Comparison of ENCODE assay signal across 11 cellular contexts in the genomic region with DNA sequence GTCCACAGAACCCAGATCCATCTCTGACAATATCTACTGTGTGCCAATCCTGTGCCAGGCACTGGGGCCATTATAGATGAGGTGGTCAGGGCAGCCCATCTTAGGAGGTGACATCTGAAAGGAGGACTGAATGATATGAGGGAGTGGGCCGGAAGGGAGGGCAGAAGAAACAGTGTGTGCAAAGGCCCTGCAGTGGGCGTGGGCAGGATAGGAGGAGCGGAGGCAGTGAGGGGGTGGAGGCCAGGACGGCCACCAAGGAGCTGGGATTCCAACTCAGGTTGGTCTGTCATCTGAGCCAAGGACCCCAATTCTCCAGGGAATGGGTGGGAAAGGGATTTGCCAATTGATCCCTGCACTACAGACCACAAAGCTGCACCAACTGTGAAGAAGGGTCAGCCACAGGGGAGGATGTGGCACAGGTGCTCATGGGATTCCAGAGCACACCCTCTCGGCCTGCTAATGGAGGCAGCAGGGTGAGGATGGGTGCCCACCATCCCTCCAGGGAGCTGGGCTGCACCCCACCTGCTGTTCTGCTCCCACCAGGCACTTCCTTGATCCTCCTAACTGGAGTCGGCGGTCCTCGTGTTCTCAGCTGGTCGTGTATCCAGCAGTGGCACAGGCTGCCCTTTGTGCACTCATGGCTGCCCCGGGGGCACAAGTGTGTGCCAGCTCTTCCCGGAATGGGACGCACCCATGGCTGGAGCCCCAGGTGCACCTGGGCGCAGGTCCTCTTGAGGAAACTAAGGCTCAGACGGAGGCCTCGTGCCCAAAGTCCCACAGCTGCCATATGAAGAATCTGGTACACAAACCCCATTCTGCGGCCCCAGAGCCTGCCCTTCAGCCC. TPM values are rescaled to one million over a fixed set of nuclear protein-coding genes. Genes with fewer than 3 reads are reported as not detected.
DNase-seq lines count a peak whose midpoint lies in the region; ATAC-seq and TF ChIP-seq lines count a peak whose summit lies in the region.
"Had no signal": no experiment of that assay in that cellular context is flagged by ENCODE, and none has a peak within 500 bp of the region (broad histone marks: within the 10 kb centered on the region; RNA-seq: fewer than 3 reads in every experiment).

No MANE protein-coding gene starts in this region.

- peak overlapping the region; percentile 27 for H2BK12ac ChIP-seq in neuronal stem cell (ENCODE audit: low read length)

- peak overlapping the region; percentile 65 for H3K4me3 ChIP-seq in Loucy (ENCODE audit: low read length, poor library complexity, severe bottlenecking)
- H3K4me3 ChIP-seq in neuronal stem cell (ENCODE audit: low read length in 2 of 2): no peak overlapping the region

- H3K14ac ChIP-seq in neuronal stem cell (ENCODE audit: low read length): no peak overlapping the region

- H4K20me1 ChIP-seq in Loucy (ENCODE audit: insufficient read depth, low read length, poor library complexity, severe bottlenecking): peaks cover 5% of the 10 kb centered on the region

- no peaks in the 10 kb centered on the region for H3K36me3 ChIP-seq in Loucy (ENCODE audit: insufficient read depth, low read length)
- peaks cover 0 to 7% of the 10 kb centered on the region in 2 donors for H3K36me3 ChIP-seq in neuronal stem cell (replicated peaks in 1 of 2; ENCODE audit: control insufficient read depth in 2 of 2, insufficient read depth in 2 of 2, low read length in 2 of 2)

- no peaks in the 10 kb centered on the region for H3K27me3 Mint-ChIP-seq in central memory CD8-positive, alpha-beta T cell

- no peak for TF ChIP-seq CTCF in C4-2B (conservative IDR thresholded peaks at IDR 0.05)
- TF ChIP-seq CTCF in Loucy (conservative IDR thresholded peaks at IDR 0.05; ENCODE audit: low read length): no peak

- H2BK120ac ChIP-seq in neuronal stem cell (ENCODE audit: low read depth, low read length): no peak overlapping the region

- no peaks in the 10 kb centered on the region for H3K9me3 Mint-ChIP-seq in central memory CD8-positive, alpha-beta T cell

- H3K4me3 Mint-ChIP-seq in central memory CD8-positive, alpha-beta T cell: peak overlapping the region; percentile 71

- no CpG with 5 or more reads among the region's 16 CpGs for WGBS in neuronal stem cell (ENCODE audit: extremely low coverage in 2 of 2, insufficient read length in 2 of 2, insufficient replicate concordance in 1 of 2), 2 donors

- H2AK5ac ChIP-seq in neuronal stem cell (ENCODE audit: low read depth, low read length): peak overlapping the region; percentile 71

- no peaks in the 10 kb centered on the region for H3K27me3 ChIP-seq in Loucy (ENCODE audit: insufficient read depth, low read length, poor library complexity, severe bottlenecking)
- H3K27me3 ChIP-seq in neuronal stem cell (ENCODE audit: control insufficient read depth in 3 of 3, insufficient read depth in 3 of 3, low read depth in 1 of 3, low read length in 3 of 3): no peaks in the 10 kb centered on the region

- peaks cover 6% of the 10 kb centered on the region for H3F3A ChIP-seq in Loucy (ENCODE audit: low read depth)

- H3K4me2 ChIP-seq in Loucy (ENCODE audit: low read depth, low read length, poor library complexity, severe bottlenecking): peak overlapping the region; percentile 92
- no peak overlapping the region for H3K4me2 ChIP-seq in neuronal stem cell (ENCODE audit: insufficient read depth, low read length, poor library complexity, severe bottlenecking)

- peak overlapping the region; percentile 76 for H3K23ac ChIP-seq in neuronal stem cell (ENCODE audit: low read depth, low read length, poor library complexity)

- H3K9ac ChIP-seq in Loucy (ENCODE audit: low read depth, low read length, poor library complexity, severe bottlenecking) (peak overlapping the region; percentile 65), neuronal stem cell (ENCODE audit: low read depth, low read length, poor library complexity) (peak overlapping the region; percentile 27)

- H3K4me1 ChIP-seq in Loucy (ENCODE audit: insufficient read depth, low read length, poor library complexity, severe bottlenecking): peaks cover 47% of the 10 kb centered on the region
- peaks cover 40 to 41% of the 10 kb centered on the region in 2 donors for H3K4me1 ChIP-seq in neuronal stem cell (ENCODE audit: control insufficient read depth in 2 of 2, insufficient read depth in 1 of 2, low read depth in 1 of 2, low read length in 2 of 2)

- H3K4me1 Mint-ChIP-seq in central memory CD8-positive, alpha-beta T cell: peaks cover 54% of the 10 kb centered on the region

- H4K91ac ChIP-seq in neuronal stem cell (ENCODE audit: low read depth, low read length, poor library complexity): peak overlapping the region; percentile 46

- no peak overlapping the region for H2AFZ ChIP-seq in Loucy (ENCODE audit: low read length)
- H2AFZ ChIP-seq in neuronal stem cell (ENCODE audit: low read length): no peak overlapping the region

- peak overlapping the region; percentile 78 for H3K18ac ChIP-seq in neuronal stem cell (ENCODE audit: low read length)

- DNase-seq in central memory CD8-positive, alpha-beta T cell (ENCODE audit: low spot score in 2 of 2): no peak
- DNase-seq in neuronal stem cell (ENCODE audit: low spot score) (no peak), NCI-H1417 (lab: John Stamatoyannopoulos, UW) (no peak), NCI-H2196 (lab: John Stamatoyannopoulos, UW; ENCODE audit: unreplicated experiment) (no peak)
- DNase-seq: activated gamma-delta T cell, MV-4-11 had no signal

- H4K8ac ChIP-seq in neuronal stem cell (ENCODE audit: low read depth, low read length): no peak overlapping the region

- no peaks in the 10 kb centered on the region for H3K9me3 ChIP-seq in Loucy (ENCODE audit: insufficient read depth, low read depth, low read length)
- no peaks in the 10 kb centered on the region for H3K9me3 ChIP-seq in neuronal stem cell (replicated peaks in 1 of 2; ENCODE audit: control insufficient read depth in 2 of 2, insufficient read depth in 1 of 2, low read depth in 1 of 2, low read length in 2 of 2)

- peak overlapping the region; percentile 96 for H3K27ac ChIP-seq in C4-2B
- H3K27ac ChIP-seq in neuronal stem cell (replicated peaks; ENCODE audit: low read length): no peak overlapping the region
- H3K27ac ChIP-seq: VCaP had no signal

- H3K4ac ChIP-seq in neuronal stem cell (ENCODE audit: low read length): no peak overlapping the region

- H3K9me2 ChIP-seq in Loucy (replicated peaks; ENCODE audit: low read depth, low read length): no peaks in the 10 kb centered on the region

- peak overlapping the region; percentile 91 for H3K27ac Mint-ChIP-seq in central memory CD8-positive, alpha-beta T cell (ENCODE audit: low read depth)

- peaks cover 35% of the 10 kb centered on the region for H3K79me1 ChIP-seq in neuronal stem cell (ENCODE audit: low read depth, low read length)

- no peak for ATAC-seq in central memory CD8-positive, alpha-beta T cell (replicated peaks; ENCODE audit: extremely low read depth, poor library complexity, severe bottlenecking)
- ATAC-seq in HG03457 (IDR thresholded peaks at IDR 0.05; ENCODE audit: unreplicated experiment) (no peak), GM21723 (IDR thresholded peaks at IDR 0.05; ENCODE audit: unreplicated experiment) (no peak)

- H3K79me2 ChIP-seq in Loucy (ENCODE audit: insufficient read depth, low read length): peaks cover 19% of the 10 kb centered on the region

- peak overlapping the region; percentile 56 for H2BK5ac ChIP-seq in neuronal stem cell (ENCODE audit: low read length)

- H2BK15ac ChIP-seq in neuronal stem cell (ENCODE audit: low read length): peak overlapping the region; percentile 44

- H3K36me3 Mint-ChIP-seq in central memory CD8-positive, alpha-beta T cell (ENCODE audit: insufficient read depth): peaks cover 29% of the 10 kb centered on the region

RNA-seq across cellular contexts. Expression of a gene that starts 9.6 kb away (rescaled TPM):
- polyA plus RNA-seq in neuronal stem cell (2013, experiment 1 of 2): 57.8 TPM
- polyA plus RNA-seq in neuronal stem cell (2013, experiment 2 of 2): 61.7 TPM
